2 cellular contexts compared by ENCODE assay signal in the genomic region with DNA sequence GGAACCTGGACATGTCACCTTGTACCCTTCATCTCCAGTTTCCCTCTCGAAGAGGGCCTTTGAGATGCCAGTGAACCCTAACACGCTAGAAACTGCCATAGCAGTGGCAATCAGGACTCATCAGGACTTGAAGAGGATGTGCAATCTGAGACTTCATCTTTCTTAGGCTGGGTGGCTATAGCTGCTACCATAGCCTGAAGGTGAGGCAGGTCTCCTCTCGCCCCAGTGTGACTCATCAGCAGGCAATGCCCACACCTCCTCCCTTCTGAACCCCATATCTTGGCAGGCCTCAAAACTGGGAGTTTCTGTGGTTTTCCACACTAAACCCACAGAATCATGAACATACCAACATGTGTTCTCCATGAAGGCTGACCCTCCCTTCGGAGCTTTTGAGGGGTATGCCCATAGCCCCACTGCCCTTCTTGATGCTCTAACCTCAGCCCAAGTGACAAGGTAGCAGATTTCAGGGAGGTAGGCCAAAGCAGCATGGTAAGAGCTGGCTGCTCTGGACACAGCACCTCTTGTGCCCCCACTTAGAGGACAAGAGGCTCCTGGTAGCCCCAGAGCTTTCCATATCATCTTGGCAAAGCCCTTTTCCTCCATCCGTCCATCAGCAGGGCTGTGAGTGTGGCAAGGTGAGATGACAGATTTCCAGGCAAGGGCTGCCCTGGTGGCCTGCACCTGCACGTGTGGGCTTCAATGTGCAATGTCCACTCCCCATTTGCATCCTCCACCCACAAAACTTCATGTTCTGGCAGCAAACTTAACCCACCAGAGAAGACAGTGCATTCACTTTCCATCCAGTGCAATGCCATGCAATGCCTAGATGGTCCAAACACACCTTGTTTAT.
TF ChIP-seq lines count a peak whose summit lies in the region.

No MANE protein-coding gene starts in this region.

TF ChIP-seq in SK-N-SH, 30 proteins besides CTCF, POLR2A, EP300 and RAD21 (continued from another document):
- no peak for TF ChIP-seq MAX (IDR thresholded peaks at IDR 0.05; ENCODE audit: low read depth)
- TF ChIP-seq FOSL2 (IDR thresholded peaks at IDR 0.05; ENCODE audit: borderline replicate concordance, low read depth): no peak
- no peak for TF ChIP-seq NFIC (IDR thresholded peaks at IDR 0.05; ENCODE audit: borderline replicate concordance)
- TF ChIP-seq FOXM1 (IDR thresholded peaks at IDR 0.05; ENCODE audit: low read depth): no peak
- TF ChIP-seq MXI1 (IDR thresholded peaks at IDR 0.05; ENCODE audit: low read depth, low read length): no peak
- no peak for TF ChIP-seq TEAD4 (IDR thresholded peaks at IDR 0.05; ENCODE audit: borderline replicate concordance, insufficient read depth)
- no peak for TF ChIP-seq REST (IDR thresholded peaks at IDR 0.05; ENCODE audit: low read depth, low read length)
- TF ChIP-seq RCOR1 (IDR thresholded peaks at IDR 0.05; ENCODE audit: low read length): no peak
- TF ChIP-seq ELF1 (IDR thresholded peaks at IDR 0.05): no peak
- no peak for TF ChIP-seq GATA2 (CRISPR knock-in tag; IDR thresholded peaks at IDR 0.05)
- TF ChIP-seq USF1 (IDR thresholded peaks at IDR 0.05; ENCODE audit: borderline replicate concordance, low read depth): no peak
- no peak for TF ChIP-seq POLR2AphosphoS5 (IDR thresholded peaks at IDR 0.05; ENCODE audit: low read depth, low read length)
- no peak for TF ChIP-seq YY1 (IDR thresholded peaks at IDR 0.05; ENCODE audit: low read depth)
- TF ChIP-seq SMC3 (IDR thresholded peaks at IDR 0.05; ENCODE audit: low read depth, low read length): no peak
- TF ChIP-seq MEF2A (IDR thresholded peaks at IDR 0.05; ENCODE audit: borderline replicate concordance, low read depth): no peak
- TF ChIP-seq ZBTB33 (IDR thresholded peaks at IDR 0.05; ENCODE audit: borderline replicate concordance, low read depth): no peak

TF ChIP-seq in SK-N-SH treated with all-trans-retinoic acid at 6 μM for 48 hours, 23 proteins besides CTCF, POLR2A, EP300 and RAD21 (continued from another document):
- TF ChIP-seq, protein P1, sequence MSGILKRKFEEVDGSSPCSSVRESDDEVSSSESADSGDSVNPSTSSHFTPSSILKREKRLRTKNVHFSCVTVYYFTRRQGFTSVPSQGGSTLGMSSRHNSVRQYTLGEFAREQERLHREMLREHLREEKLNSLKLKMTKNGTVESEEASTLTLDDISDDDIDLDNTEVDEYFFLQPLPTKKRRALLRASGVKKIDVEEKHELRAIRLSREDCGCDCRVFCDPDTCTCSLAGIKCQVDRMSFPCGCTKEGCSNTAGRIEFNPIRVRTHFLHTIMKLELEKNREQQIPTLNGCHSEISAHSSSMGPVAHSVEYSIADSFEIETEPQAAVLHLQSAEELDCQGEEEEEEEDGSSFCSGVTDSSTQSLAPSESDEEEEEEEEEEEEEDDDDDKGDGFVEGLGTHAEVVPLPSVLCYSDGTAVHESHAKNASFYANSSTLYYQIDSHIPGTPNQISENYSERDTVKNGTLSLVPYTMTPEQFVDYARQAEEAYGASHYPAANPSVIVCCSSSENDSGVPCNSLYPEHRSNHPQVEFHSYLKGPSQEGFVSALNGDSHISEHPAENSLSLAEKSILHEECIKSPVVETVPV (CRISPR knock-in tag; IDR thresholded peaks at IDR 0.05): no peak
- TF ChIP-seq ZC3H10 (CRISPR knock-in tag; IDR thresholded peaks at IDR 0.05): no peak
- TF ChIP-seq ZNF70 (CRISPR knock-in tag; IDR thresholded peaks at IDR 0.05): no peak
- TF ChIP-seq, protein P2, sequence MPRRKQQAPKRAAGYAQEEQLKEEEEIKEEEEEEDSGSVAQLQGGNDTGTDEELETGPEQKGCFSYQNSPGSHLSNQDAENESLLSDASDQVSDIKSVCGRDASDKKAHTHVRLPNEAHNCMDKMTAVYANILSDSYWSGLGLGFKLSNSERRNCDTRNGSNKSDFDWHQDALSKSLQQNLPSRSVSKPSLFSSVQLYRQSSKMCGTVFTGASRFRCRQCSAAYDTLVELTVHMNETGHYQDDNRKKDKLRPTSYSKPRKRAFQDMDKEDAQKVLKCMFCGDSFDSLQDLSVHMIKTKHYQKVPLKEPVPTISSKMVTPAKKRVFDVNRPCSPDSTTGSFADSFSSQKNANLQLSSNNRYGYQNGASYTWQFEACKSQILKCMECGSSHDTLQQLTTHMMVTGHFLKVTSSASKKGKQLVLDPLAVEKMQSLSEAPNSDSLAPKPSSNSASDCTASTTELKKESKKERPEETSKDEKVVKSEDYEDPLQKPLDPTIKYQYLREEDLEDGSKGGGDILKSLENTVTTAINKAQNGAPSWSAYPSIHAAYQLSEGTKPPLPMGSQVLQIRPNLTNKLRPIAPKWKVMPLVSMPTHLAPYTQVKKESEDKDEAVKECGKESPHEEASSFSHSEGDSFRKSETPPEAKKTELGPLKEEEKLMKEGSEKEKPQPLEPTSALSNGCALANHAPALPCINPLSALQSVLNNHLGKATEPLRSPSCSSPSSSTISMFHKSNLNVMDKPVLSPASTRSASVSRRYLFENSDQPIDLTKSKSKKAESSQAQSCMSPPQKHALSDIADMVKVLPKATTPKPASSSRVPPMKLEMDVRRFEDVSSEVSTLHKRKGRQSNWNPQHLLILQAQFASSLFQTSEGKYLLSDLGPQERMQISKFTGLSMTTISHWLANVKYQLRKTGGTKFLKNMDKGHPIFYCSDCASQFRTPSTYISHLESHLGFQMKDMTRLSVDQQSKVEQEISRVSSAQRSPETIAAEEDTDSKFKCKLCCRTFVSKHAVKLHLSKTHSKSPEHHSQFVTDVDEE (CRISPR knock-in tag; IDR thresholded peaks at IDR 0.05): no peak
- no peak for TF ChIP-seq ZNF8 (CRISPR knock-in tag; IDR thresholded peaks at IDR 0.05)
TF ChIP-seq in SK-N-SH treated with all-trans-retinoic acid at 6 μM for 48 hours: peak in this region for 0.
